In genomic region chr3:196169836-196170240, GRCh38 we compare ENCODE assay signal across 1 cellular context.
TF ChIP-seq lines count a peak whose summit lies in the region.

No MANE protein-coding gene starts in this region.

TF ChIP-seq in GM12878, 131 proteins besides CTCF, POLR2A, EP300 and RAD21 (continued from another document):
- TF ChIP-seq RFX5 (IDR thresholded peaks at IDR 0.05; ENCODE audit: low read depth, low read length), result no peak
